Comparison of ENCODE assay signal across 8 cellular contexts in the genomic region with DNA sequence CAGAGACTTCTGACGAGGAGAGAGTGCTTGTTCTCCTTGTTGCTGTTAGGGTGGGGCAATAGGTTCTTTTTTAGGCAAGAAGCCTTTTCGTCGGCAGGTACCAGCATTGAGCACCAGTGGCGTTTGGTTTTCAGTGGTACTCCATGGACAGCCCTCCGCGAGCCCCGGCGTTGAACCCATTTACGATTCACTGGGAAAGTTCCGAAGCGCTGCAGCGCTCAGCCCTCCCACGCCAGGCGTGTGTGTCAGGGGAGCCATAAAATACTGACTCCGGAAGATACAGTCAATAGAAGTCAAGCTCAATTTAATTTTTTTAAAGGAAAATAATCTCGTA. TPM values are rescaled to one million over a fixed set of nuclear protein-coding genes. Genes with fewer than 3 reads are reported as not detected.
DNase-seq lines count a peak whose midpoint lies in the region; ATAC-seq and TF ChIP-seq lines count a peak whose summit lies in the region.

No MANE protein-coding gene starts in this region.

- no peak overlapping the region for H3K4me3 Mint-ChIP-seq in activated CD4-positive, alpha-beta T cell treated with anti-CD3 and anti-CD28 coated beads, Interleukin-2, amount 10 ng/mL, durations not matched to agents 24 days and 14 days
- no peak overlapping the region for H3K4me3 Mint-ChIP-seq in osteocyte (ENCODE audit: unreplicated experiment)

- peaks cover 8% of the 10 kb centered on the region for H3K36me3 Mint-ChIP-seq in activated CD4-positive, alpha-beta T cell treated with anti-CD3 and anti-CD28 coated beads, Interleukin-2, amount 10 ng/mL, durations not matched to agents 24 days and 14 days (ENCODE audit: low read depth)
- H3K36me3 Mint-ChIP-seq in osteocyte (ENCODE audit: unreplicated experiment): no peaks in the 10 kb centered on the region

- H3K4me3 ChIP-seq in esophagus muscularis mucosa: peak overlapping the region; percentile 87 to 98 (median 90)

- peaks cover 20 to 41% (median 29%) of the 10 kb centered on the region in 4 donors for H3K4me1 ChIP-seq in esophagus muscularis mucosa

- peak overlapping the region; percentile 95 to 98 (median 97) for H3K27ac ChIP-seq in esophagus muscularis mucosa (replicated peaks in 1 of 4)

- H3K27me3 Mint-ChIP-seq in activated CD4-positive, alpha-beta T cell treated with anti-CD3 and anti-CD28 coated beads, Interleukin-2, amount 10 ng/mL, durations not matched to agents 24 days and 14 days: peaks cover 3% of the 10 kb centered on the region
- H3K27me3 Mint-ChIP-seq in osteocyte (ENCODE audit: unreplicated experiment): no peaks in the 10 kb centered on the region

- intact Hi-C loops in activated CD4-positive, alpha-beta T cell treated with anti-CD3 and anti-CD28 coated beads, Interleukin-2, amount 10 ng/mL, durations not matched to agents 24 days and 14 days (cut with micrococcal nuclease): loop anchor here (2.0 to 5.0 kb wide), 2 partner anchors 140 to 593 kb away; partner anchors contain the start of gene ABHD3
- intact Hi-C loops in esophagus muscularis mucosa (cut with DNase I): loop anchor here (5.0 to 10.0 kb wide), 3 partner anchors 60 to 107 kb away; no protein-coding TSS in a partner anchor

- H3K4me1 Mint-ChIP-seq in activated CD4-positive, alpha-beta T cell treated with anti-CD3 and anti-CD28 coated beads, Interleukin-2, amount 10 ng/mL, durations not matched to agents 24 days and 14 days: peaks cover 15% of the 10 kb centered on the region
- H3K4me1 Mint-ChIP-seq in osteocyte (ENCODE audit: unreplicated experiment): peaks cover 21% of the 10 kb centered on the region

- no peaks in the 10 kb centered on the region for H3K36me3 ChIP-seq in esophagus muscularis mucosa

- ATAC-seq in HG02870 (IDR thresholded peaks at IDR 0.05; ENCODE audit: unreplicated experiment) (no peak), HG02973 (IDR thresholded peaks at IDR 0.05; ENCODE audit: unreplicated experiment) (no peak)

- TF ChIP-seq POLR2A in esophagus muscularis mucosa (IDR thresholded peaks at IDR 0.05; ENCODE audit: low read depth): no peak

- H3K9me3 Mint-ChIP-seq in activated CD4-positive, alpha-beta T cell treated with anti-CD3 and anti-CD28 coated beads, Interleukin-2, amount 10 ng/mL, durations not matched to agents 24 days and 14 days: no peaks in the 10 kb centered on the region
- H3K9me3 Mint-ChIP-seq in osteocyte (ENCODE audit: unreplicated experiment): no peaks in the 10 kb centered on the region

- peak overlapping the region; percentile 97 for H3K27ac Mint-ChIP-seq in activated CD4-positive, alpha-beta T cell treated with anti-CD3 and anti-CD28 coated beads, Interleukin-2, amount 10 ng/mL, durations not matched to agents 24 days and 14 days
- H3K27ac Mint-ChIP-seq in osteocyte (ENCODE audit: unreplicated experiment): peak overlapping the region; percentile 98

- peak; percentile 26 to 39 (median 30) for DNase-seq in activated CD4-positive, CD25-positive, alpha-beta regulatory T cell (lab: John Stamatoyannopoulos, UW)
- no peak for DNase-seq in activated CD4-positive, CD25-positive, alpha-beta regulatory T cell treated with anti-CD3 and anti-CD28 coated beads, Interleukin-2, amount 50 U/mL, for 72 hours
- DNase-seq in activated CD4-positive, alpha-beta T cell treated with anti-CD3 and anti-CD28 coated beads, Interleukin-2, amount 10 ng/mL, durations not matched to agents 24 days and 14 days: no peak
- no peak for DNase-seq in esophagus muscularis mucosa (ENCODE audit: extremely low spot score)
- no peak for DNase-seq in osteocyte (ENCODE audit: extremely low spot score, unreplicated experiment)
- DNase-seq in retina: no peak

- H3K27me3 ChIP-seq in esophagus muscularis mucosa: no peaks in the 10 kb centered on the region

- TF ChIP-seq EP300 in esophagus muscularis mucosa (IDR thresholded peaks at IDR 0.05): no peak

- 0% methylated on average over 15 of the region's 16 CpGs for WGBS in esophagus muscularis mucosa

- no peaks in the 10 kb centered on the region for H3K9me3 ChIP-seq in esophagus muscularis mucosa

- TF ChIP-seq CTCF in esophagus muscularis mucosa (IDR thresholded peaks at IDR 0.05): no peak
- no peak for TF ChIP-seq CTCF in osteocyte (IDR thresholded peaks at IDR 0.05)

RNA-seq across cellular contexts. Expression of gene ROCK1, which starts 0.5 kb away (rescaled TPM):
- total RNA-seq in activated CD4-positive, alpha-beta T cell treated with anti-CD3 and anti-CD28 coated beads, Interleukin-2, amount 10 ng/mL, durations not matched to agents 24 days and 14 days: 54.7 and 56.5 TPM in 2 replicates
- total RNA-seq in esophagus muscularis mucosa: 100 to 1,000 TPM in 3 of 4 donors, 10 to 100 TPM in 1; 77.2 to 110 (median 106) TPM
- 50.8 and 51.0 TPM in 2 replicates for total RNA-seq in osteocyte

Comparison
In these comparisons a context has a peak if more than half of its experiments do, and no peak if none do; other contexts are left out.
1. DNase-seq: peak in activated CD4-positive, CD25-positive, alpha-beta regulatory T cell (4 of 4); none in activated CD4-positive, CD25-positive, alpha-beta regulatory T cell treated with anti-CD3 and anti-CD28 coated beads, Interleukin-2, amount 50 U/mL, for 72 hours (single experiment), activated CD4-positive, alpha-beta T cell treated with anti-CD3 and anti-CD28 coated beads, Interleukin-2, amount 10 ng/mL, durations not matched to agents 24 days and 14 days (single experiment), esophagus muscularis mucosa (single experiment), osteocyte (single experiment) and retina (single experiment).